21 cellular contexts compared by ENCODE assay signal in the genomic region with DNA sequence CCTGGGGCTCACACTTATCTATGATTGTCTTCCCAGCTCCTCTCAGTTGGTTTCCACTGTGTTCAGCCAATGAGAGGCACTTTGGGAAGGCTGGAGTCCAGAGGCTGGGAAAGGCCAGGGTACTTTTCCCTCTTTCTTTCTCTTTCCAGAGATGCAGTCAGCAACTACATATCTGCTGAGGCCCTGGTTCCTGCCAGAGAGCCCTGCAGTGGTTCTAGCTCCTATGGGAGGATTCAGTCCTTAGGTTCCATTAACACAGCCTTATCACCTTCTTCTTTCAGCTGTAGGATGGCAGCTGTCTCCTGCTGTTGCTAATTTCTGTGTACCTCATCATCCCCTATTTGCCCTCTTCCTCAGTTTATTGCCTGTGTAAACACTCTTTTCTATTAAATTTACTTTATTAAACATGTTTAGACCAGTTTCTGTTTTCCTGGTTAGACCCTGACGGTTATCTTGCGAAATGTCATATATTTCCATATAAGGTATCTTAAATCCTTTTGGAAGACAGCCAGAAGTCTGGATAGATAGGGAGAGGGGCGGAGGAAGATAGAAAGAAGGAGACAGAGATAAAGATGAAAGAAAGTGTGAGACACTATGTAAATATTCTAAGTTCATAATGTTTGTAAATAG.
DNase-seq lines count a peak whose midpoint lies in the region; FAIRE-seq and TF ChIP-seq lines count a peak whose summit lies in the region.
"Had no signal": no experiment of that assay in that cellular context is flagged by ENCODE, and none has a peak within 500 bp of the region (broad histone marks: within the 10 kb centered on the region; RNA-seq: fewer than 3 reads in every experiment).

No MANE protein-coding gene starts in this region.

- intact Hi-C loops in A673 (cut with micrococcal nuclease; ENCODE audit: unreplicated experiment) = no loop called here
- intact Hi-C loops in vagina (cut with DNase I) = no loop called here

- H3K4me1 ChIP-seq in A673 (ENCODE audit: insufficient read depth, low read length, poor library complexity, severe bottlenecking) (peaks cover 20% of the 10 kb centered on the region), HUES6 (ENCODE audit: control insufficient read depth, insufficient read depth, low read length) (peaks cover 43% of the 10 kb centered on the region), vagina (no peaks in the 10 kb centered on the region)
- H3K4me1 ChIP-seq: esophagus muscularis mucosa, right lobe of liver, thyroid gland had no signal

- peak; percentile 99 for FAIRE-seq in TTC549 (lab: Jason Lieb, UNC)

- no peaks in the 10 kb centered on the region for H3K27me3 ChIP-seq in A673 (replicated peaks; ENCODE audit: insufficient read depth, low read depth, low read length, poor library complexity)
- no peaks in the 10 kb centered on the region for H3K27me3 ChIP-seq in HUES6 (ENCODE audit: control insufficient read depth, insufficient read depth, low read length)
- no peaks in the 10 kb centered on the region for H3K27me3 ChIP-seq in vagina
- H3K27me3 ChIP-seq: esophagus muscularis mucosa, ovary, right lobe of liver, thyroid gland had no signal

- CTCF ChIA-PET in A673 (lab: Charles Lee) = no interaction called here

- H3K36me3 ChIP-seq in A673 (ENCODE audit: insufficient read depth, low read length, poor library complexity, severe bottlenecking) = no peaks in the 10 kb centered on the region
- no peaks in the 10 kb centered on the region for H3K36me3 ChIP-seq in HUES6 (ENCODE audit: control insufficient read depth, insufficient read depth, low read length)
- no peaks in the 10 kb centered on the region for H3K36me3 ChIP-seq in vagina
- H3K36me3 ChIP-seq: esophagus muscularis mucosa, ovary, right lobe of liver, thyroid gland had no signal

- no peak for TF ChIP-seq POLR2A in vagina (IDR thresholded peaks at IDR 0.05)

- no peak for TF ChIP-seq CTCF in A673 (conservative IDR thresholded peaks at IDR 0.05; ENCODE audit: low read depth, low read length)
- no peak for TF ChIP-seq CTCF in glutamatergic neuron (IDR thresholded peaks at IDR 0.05; ENCODE audit: partially characterized antibody, unreplicated experiment)
- TF ChIP-seq CTCF in vagina (IDR thresholded peaks at IDR 0.05) = no peak

- H3K9me3 ChIP-seq in A673 (ENCODE audit: low read depth, low read length, poor library complexity, severe bottlenecking) (no peaks in the 10 kb centered on the region), HUES6 (ENCODE audit: control insufficient read depth, insufficient read depth, low read depth, low read length) (peaks cover 6% of the 10 kb centered on the region; the same call in 1 of the 2 replicates), vagina (no peaks in the 10 kb centered on the region)
- H3K9me3 ChIP-seq: esophagus muscularis mucosa, ovary, right lobe of liver, thyroid gland had no signal

- H3K9ac ChIP-seq in HUES6 (ENCODE audit: low read length) = peak overlapping the region; percentile 34

- peaks cover 13% of the 10 kb centered on the region for H3K27me3 Mint-ChIP-seq in glutamatergic neuron (ENCODE audit: unreplicated experiment)
- H3K27me3 Mint-ChIP-seq: CD8-positive, alpha-beta memory T cell; central memory CD8-positive, alpha-beta T cell had no signal

- peak; percentile 54 for DNase-seq in A673 (ENCODE audit: low spot score)
- DNase-seq in glutamatergic neuron = peak; percentile 28
- DNase-seq in iPS-NIHi11 (ENCODE audit: low spot score) = no peak
- DNase-seq in activated CD4-positive, alpha-beta T cell treated with anti-CD3 and anti-CD28 coated beads for 4 hours = no peak
- no peak for DNase-seq in T-helper 9 cell
- no peak for DNase-seq in vagina (ENCODE audit: extremely low spot score in 2 of 2)
- DNase-seq: activated CD8-positive, alpha-beta memory T cell treated with anti-CD3 and anti-CD28 coated beads, Interleukin-2, amount 50 U/mL, for 48 hours; activated effector memory CD4-positive, alpha-beta T cell treated with anti-CD3 and anti-CD28 coated beads, Interleukin-2, amount 50 U/mL, for 16 hours; amygdala; CD8-positive, alpha-beta memory T cell; NCI-H1436 treated with DMSO at 0.1 percent for 48 hours; NCI-H446; ovary; right lobe of liver; stimulated activated CD4-positive, alpha-beta T cell treated with anti-CD3 and anti-CD28 coated beads, Interleukin-15, amount 100 ng/mL, for 24 hours; thyroid gland had no signal

- POLR2A ChIA-PET in A673 (lab: Charles Lee; ENCODE audit: low non-redundant PET) = no interaction called here

- H3K4me3 Mint-ChIP-seq in glutamatergic neuron (ENCODE audit: unreplicated experiment) = peak overlapping the region; percentile 55
- H3K4me3 Mint-ChIP-seq: CD8-positive, alpha-beta memory T cell; central memory CD8-positive, alpha-beta T cell; stimulated activated effector memory CD8-positive, alpha-beta T cell treated with anti-CD3 and anti-CD28 coated beads, Interleukin-12 subunit alpha, Interleukin-12 subunit beta, amount 100 ng/mL, for 72 hours had no signal

- BruUV-seq in A673 (replicated peaks; lab: Mats Ljungman, UMichigan) = no TSS peak

- H3K9me3 Mint-ChIP-seq in glutamatergic neuron (ENCODE audit: unreplicated experiment) = peaks cover 16% of the 10 kb centered on the region

- no peaks in the 10 kb centered on the region for H3K36me3 Mint-ChIP-seq in glutamatergic neuron (ENCODE audit: unreplicated experiment)
- H3K36me3 Mint-ChIP-seq: CD8-positive, alpha-beta memory T cell; stimulated activated effector memory CD8-positive, alpha-beta T cell treated with anti-CD3 and anti-CD28 coated beads, Interleukin-12 subunit alpha, Interleukin-12 subunit beta, amount 100 ng/mL, for 72 hours had no signal

- peaks cover 48% of the 10 kb centered on the region for H3K4me1 Mint-ChIP-seq in glutamatergic neuron (ENCODE audit: low read depth, unreplicated experiment)
- H3K4me1 Mint-ChIP-seq: CD8-positive, alpha-beta memory T cell; central memory CD8-positive, alpha-beta T cell; stimulated activated effector memory CD8-positive, alpha-beta T cell treated with anti-CD3 and anti-CD28 coated beads, Interleukin-12 subunit alpha, Interleukin-12 subunit beta, amount 100 ng/mL, for 72 hours had no signal

- peak overlapping the region; percentile 96 for H3K27ac Mint-ChIP-seq in glutamatergic neuron (ENCODE audit: unreplicated experiment)
- H3K27ac Mint-ChIP-seq: CD8-positive, alpha-beta memory T cell; stimulated activated effector memory CD8-positive, alpha-beta T cell treated with anti-CD3 and anti-CD28 coated beads, Interleukin-12 subunit alpha, Interleukin-12 subunit beta, amount 100 ng/mL, for 72 hours had no signal

- no peak overlapping the region for H3K27ac ChIP-seq in A673 (ENCODE audit: low read depth, low read length, poor library complexity, severe bottlenecking)
- no peak overlapping the region; the same call in 1 of the 2 replicates for H3K27ac ChIP-seq in HUES6 (ENCODE audit: low read depth, low read length)
- H3K27ac ChIP-seq in vagina = no peak overlapping the region
- H3K27ac ChIP-seq: esophagus muscularis mucosa, ovary, right lobe of liver, thyroid gland had no signal

- no peak overlapping the region for H3K4me3 ChIP-seq in A673 (ENCODE audit: low read depth, low read length, poor library complexity, severe bottlenecking)
- no peak overlapping the region for H3K4me3 ChIP-seq in HUES6 (ENCODE audit: low read depth, low read length)
- H3K4me3 ChIP-seq in vagina = no peak overlapping the region
- H3K4me3 ChIP-seq: esophagus muscularis mucosa, ovary, right lobe of liver, thyroid gland had no signal

Comparison
In these comparisons a context has a peak if more than half of its experiments do, and no peak if none do; other contexts are left out.
1. DNase-seq: peak in A673 (single experiment) and glutamatergic neuron (single experiment); none in iPS-NIHi11 (single experiment), activated CD4-positive, alpha-beta T cell treated with anti-CD3 and anti-CD28 coated beads for 4 hours (0 of 2), T-helper 9 cell (single experiment) and vagina (0 of 2).